1 cellular context compared by ENCODE assay signal in the genomic region with DNA sequence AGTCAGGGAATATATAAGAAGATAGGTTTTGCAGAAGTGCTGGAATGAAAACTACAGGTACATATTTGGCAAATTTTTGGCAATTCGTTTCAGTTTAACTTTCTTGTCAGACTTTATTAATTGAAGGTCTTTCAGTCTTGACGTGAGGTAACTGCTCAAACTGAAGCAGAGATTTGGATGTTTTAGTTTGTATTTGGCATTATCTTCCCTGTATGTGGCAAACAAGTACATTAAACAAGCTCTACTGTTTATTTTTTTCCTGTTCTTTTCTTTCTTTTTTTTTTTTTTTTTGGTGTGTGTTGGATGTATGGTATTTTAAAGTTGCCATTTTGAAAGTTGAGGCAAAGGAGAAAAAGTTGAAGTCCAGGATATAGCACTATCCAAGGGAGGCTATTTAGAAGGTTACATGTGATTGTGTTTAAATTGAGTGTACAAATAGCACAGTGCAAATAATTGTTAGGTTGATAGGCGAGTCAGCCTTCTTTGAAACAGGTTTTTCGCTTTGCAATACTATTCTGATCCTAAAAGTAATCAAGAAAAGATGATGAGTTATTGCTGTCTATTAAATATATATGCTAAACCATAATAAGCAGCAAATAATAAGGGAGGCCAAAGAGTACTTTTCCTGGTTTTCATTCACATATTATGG.
TF ChIP-seq lines count a peak whose summit lies in the region.

No MANE protein-coding gene starts in this region.

TF ChIP-seq in SK-N-SH treated with all-trans-retinoic acid at 6 μM for 48 hours, 23 proteins besides CTCF, POLR2A, EP300 and RAD21 (continued from another document):
- TF ChIP-seq CSDC2 (CRISPR knock-in tag; IDR thresholded peaks at IDR 0.05) (no peak), SNAI2 (CRISPR knock-in tag; IDR thresholded peaks at IDR 0.05) (no peak), ZNF565 (CRISPR knock-in tag; conservative IDR thresholded peaks at IDR 0.05; ENCODE audit: low read depth) (no peak), ZNF8 (CRISPR knock-in tag; IDR thresholded peaks at IDR 0.05) (no peak), TCF4 (CRISPR knock-in tag; IDR thresholded peaks at IDR 0.05; ENCODE audit: borderline replicate concordance) (no peak), BACH2 (CRISPR knock-in tag; IDR thresholded peaks at IDR 0.05; ENCODE audit: borderline replicate concordance) (no peak)
- TF ChIP-seq, protein P1, sequence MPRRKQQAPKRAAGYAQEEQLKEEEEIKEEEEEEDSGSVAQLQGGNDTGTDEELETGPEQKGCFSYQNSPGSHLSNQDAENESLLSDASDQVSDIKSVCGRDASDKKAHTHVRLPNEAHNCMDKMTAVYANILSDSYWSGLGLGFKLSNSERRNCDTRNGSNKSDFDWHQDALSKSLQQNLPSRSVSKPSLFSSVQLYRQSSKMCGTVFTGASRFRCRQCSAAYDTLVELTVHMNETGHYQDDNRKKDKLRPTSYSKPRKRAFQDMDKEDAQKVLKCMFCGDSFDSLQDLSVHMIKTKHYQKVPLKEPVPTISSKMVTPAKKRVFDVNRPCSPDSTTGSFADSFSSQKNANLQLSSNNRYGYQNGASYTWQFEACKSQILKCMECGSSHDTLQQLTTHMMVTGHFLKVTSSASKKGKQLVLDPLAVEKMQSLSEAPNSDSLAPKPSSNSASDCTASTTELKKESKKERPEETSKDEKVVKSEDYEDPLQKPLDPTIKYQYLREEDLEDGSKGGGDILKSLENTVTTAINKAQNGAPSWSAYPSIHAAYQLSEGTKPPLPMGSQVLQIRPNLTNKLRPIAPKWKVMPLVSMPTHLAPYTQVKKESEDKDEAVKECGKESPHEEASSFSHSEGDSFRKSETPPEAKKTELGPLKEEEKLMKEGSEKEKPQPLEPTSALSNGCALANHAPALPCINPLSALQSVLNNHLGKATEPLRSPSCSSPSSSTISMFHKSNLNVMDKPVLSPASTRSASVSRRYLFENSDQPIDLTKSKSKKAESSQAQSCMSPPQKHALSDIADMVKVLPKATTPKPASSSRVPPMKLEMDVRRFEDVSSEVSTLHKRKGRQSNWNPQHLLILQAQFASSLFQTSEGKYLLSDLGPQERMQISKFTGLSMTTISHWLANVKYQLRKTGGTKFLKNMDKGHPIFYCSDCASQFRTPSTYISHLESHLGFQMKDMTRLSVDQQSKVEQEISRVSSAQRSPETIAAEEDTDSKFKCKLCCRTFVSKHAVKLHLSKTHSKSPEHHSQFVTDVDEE (CRISPR knock-in tag; IDR thresholded peaks at IDR 0.05), result no peak
